In the genomic region with DNA sequence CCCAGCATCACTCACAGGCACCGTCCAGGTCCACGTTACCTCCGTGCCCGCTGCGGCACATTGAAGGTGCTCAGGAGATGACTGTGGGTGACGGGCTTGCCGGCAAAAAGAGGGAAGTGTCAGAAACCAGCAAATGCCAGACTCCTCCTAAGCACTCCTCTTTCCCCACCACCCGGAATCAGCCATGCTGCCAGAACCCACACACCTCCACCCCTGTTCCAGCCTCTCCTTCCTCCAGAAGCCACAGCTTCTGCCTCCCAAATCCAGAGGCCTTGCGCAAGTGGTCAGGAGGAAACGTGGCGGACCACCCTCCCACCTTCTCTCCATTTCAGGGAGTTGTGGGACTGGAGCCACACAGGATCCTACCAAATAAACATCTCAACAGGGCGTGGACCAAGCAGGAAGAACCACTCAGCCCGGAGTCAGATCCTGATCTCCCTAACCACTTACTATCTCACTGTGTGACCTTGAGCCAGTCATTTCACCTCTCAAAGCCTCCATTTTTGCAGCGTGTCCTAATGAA, we compare ENCODE assay signal across 17 cellular contexts. TPM values are rescaled to one million over a fixed set of nuclear protein-coding genes. Genes with fewer than 3 reads are reported as not detected.
DNase-seq lines count a peak whose midpoint lies in the region; ATAC-seq and TF ChIP-seq lines count a peak whose summit lies in the region.
"Had no signal": no experiment of that assay in that cellular context is flagged by ENCODE, and none has a peak within 500 bp of the region (broad histone marks: within the 10 kb centered on the region; RNA-seq: fewer than 3 reads in every experiment).

No MANE protein-coding gene starts in this region.

- peaks cover 0 to 2% of the 10 kb centered on the region in 2 donors for H3K9me3 Mint-ChIP-seq in stimulated activated naive B cell treated with anti-CD40 and anti-IgM and Interleukin-4, amounts not matched to agents 10 μg/mL and 1 μg/mL and 100 μg/mL, for 72 hours
- H3K9me3 Mint-ChIP-seq: immature natural killer cell had no signal

- H3K4me2 ChIP-seq in OCI-LY7 (ENCODE audit: low read length): peak overlapping the region; percentile 75

- POLR2A ChIA-PET in OCI-LY7 (lab: Charles Lee): no interaction called here

- no peaks in the 10 kb centered on the region for H3K27me3 Mint-ChIP-seq in stimulated activated naive B cell treated with anti-CD40 and anti-IgM and Interleukin-4, amounts not matched to agents 10 μg/mL and 1 μg/mL and 100 μg/mL, for 72 hours

- DNase-seq in cardiac muscle cell (ENCODE audit: low read depth in 1 of 2, low spot score in 1 of 2) (no peak), heart right ventricle (no peak), OCI-LY7 (ENCODE audit: low spot score) (no peak), fibroblast of villous mesenchyme (ENCODE audit: low read depth) (peak; percentile 61), activated T-cell treated with anti-CD3 and anti-CD28 coated beads for 4 hours (no peak), NCI-H2196 (lab: John Stamatoyannopoulos, UW; ENCODE audit: unreplicated experiment) (no peak)
- DNase-seq in stimulated activated naive B cell treated with anti-CD40 and anti-IgM and Interleukin-4, amounts not matched to agents 10 μg/mL and 1 μg/mL and 100 μg/mL, for 72 hours: no peak
- DNase-seq: activated CD8-positive, alpha-beta memory T cell treated with anti-CD3 and anti-CD28 coated beads, Interleukin-2, amount 50 U/mL, for 48 hours; cortex of kidney; DMS53; HCEC 1CT; immature natural killer cell; NCI-H526 treated with DMSO at 0.1 percent for 48 hours; SIG-M5; stimulated activated CD4-positive, alpha-beta T cell treated with anti-CD3 and anti-CD28 coated beads, Interleukin-1b, Interleukin-23, amount 100 ng/mL, for 48 hours had no signal

- peaks cover 21 to 31% of the 10 kb centered on the region in 2 donors for H3K36me3 Mint-ChIP-seq in stimulated activated naive B cell treated with anti-CD40 and anti-IgM and Interleukin-4, amounts not matched to agents 10 μg/mL and 1 μg/mL and 100 μg/mL, for 72 hours

- H3K27ac Mint-ChIP-seq in stimulated activated naive B cell treated with anti-CD40 and anti-IgM and Interleukin-4, amounts not matched to agents 10 μg/mL and 1 μg/mL and 100 μg/mL, for 72 hours: no peak overlapping the region

- H3K27ac ChIP-seq in cardiac muscle cell: peak overlapping the region; percentile 64
- no peak overlapping the region for H3K27ac ChIP-seq in heart right ventricle
- H3K27ac ChIP-seq in OCI-LY7 (ENCODE audit: low read depth, low read length, poor library complexity, severe bottlenecking): peak overlapping the region; percentile 95
- H3K27ac ChIP-seq: VCaP had no signal

- H3K9me3 ChIP-seq in cardiac muscle cell (ENCODE audit: low read depth): no peaks in the 10 kb centered on the region
- H3K9me3 ChIP-seq in heart right ventricle: no peaks in the 10 kb centered on the region
- H3K9me3 ChIP-seq in OCI-LY7 (ENCODE audit: low read length): no peaks in the 10 kb centered on the region

- H3K4me1 Mint-ChIP-seq in stimulated activated naive B cell treated with anti-CD40 and anti-IgM and Interleukin-4, amounts not matched to agents 10 μg/mL and 1 μg/mL and 100 μg/mL, for 72 hours: peaks cover 28 to 41% of the 10 kb centered on the region in 2 donors

- WGBS in heart right ventricle, 2 donors: 86 to 92% methylated on average over 14 of the region's 14 CpGs

- ATAC-seq in heart right ventricle (no peak), HG03469 (IDR thresholded peaks at IDR 0.05; ENCODE audit: unreplicated experiment) (no peak)
- ATAC-seq in stimulated activated naive B cell treated with anti-CD40 and anti-IgM and Interleukin-4, amounts not matched to agents 10 μg/mL and 1 μg/mL and 100 μg/mL, for 72 hours (replicated peaks): peak; percentile 16 to 33

- no peaks in the 10 kb centered on the region for H4K20me1 ChIP-seq in OCI-LY7 (ENCODE audit: insufficient read depth, low read length)

- no peaks in the 10 kb centered on the region for H3K27me3 ChIP-seq in cardiac muscle cell
- no peaks in the 10 kb centered on the region for H3K27me3 ChIP-seq in heart right ventricle

- H3K4me3 ChIP-seq in cardiac muscle cell (no peak overlapping the region), heart right ventricle (no peak overlapping the region), OCI-LY7 (ENCODE audit: low read depth, low read length, poor library complexity, severe bottlenecking) (peak overlapping the region; percentile 31), fibroblast of villous mesenchyme (ENCODE audit: low read depth, low read length) (no peak overlapping the region)

- no TSS peak for BruUV-seq in OCI-LY7 (replicated peaks; lab: Mats Ljungman, UMichigan)

- CTCF ChIA-PET in OCI-LY7 (lab: Charles Lee; ENCODE audit: unreplicated experiment): no interaction called here

- H3K36me3 ChIP-seq in cardiac muscle cell (peaks cover 10% of the 10 kb centered on the region), heart right ventricle (peaks cover 0 to 39% (median 4%) of the 10 kb centered on the region in 9 donors), OCI-LY7 (ENCODE audit: insufficient read depth, low read length) (peaks cover 21% of the 10 kb centered on the region)

- no peak for TF ChIP-seq CTCF in cardiac muscle cell (IDR thresholded peaks at IDR 0.05; ENCODE audit: low read depth, low read length)
- no peak for TF ChIP-seq CTCF in heart right ventricle (IDR thresholded peaks at IDR 0.05)
- no peak for TF ChIP-seq CTCF in OCI-LY7 (conservative IDR thresholded peaks at IDR 0.05; ENCODE audit: low read length)
- no peak for TF ChIP-seq CTCF in fibroblast of villous mesenchyme (IDR thresholded peaks at IDR 0.05; ENCODE audit: insufficient read depth, low read depth, low read length)

- H3K4me1 ChIP-seq in cardiac muscle cell (ENCODE audit: low read depth) (peaks cover 24% of the 10 kb centered on the region), heart right ventricle (peaks cover 7 to 59% (median 14%) of the 10 kb centered on the region in 9 donors), OCI-LY7 (ENCODE audit: insufficient read depth, low read length, poor library complexity, severe bottlenecking) (peaks cover 56% of the 10 kb centered on the region)

- no peak overlapping the region for H3K4me3 Mint-ChIP-seq in stimulated activated naive B cell treated with anti-CD40 and anti-IgM and Interleukin-4, amounts not matched to agents 10 μg/mL and 1 μg/mL and 100 μg/mL, for 72 hours
- H3K4me3 Mint-ChIP-seq: immature natural killer cell had no signal

- peaks cover 7% of the 10 kb centered on the region; the same call in 1 of the 2 replicates for H3K79me2 ChIP-seq in OCI-LY7 (ENCODE audit: insufficient read depth, low read depth, low read length)

- no peak overlapping the region for H2AFZ ChIP-seq in OCI-LY7 (ENCODE audit: low read length)

- H3K9me2 ChIP-seq in OCI-LY7 (ENCODE audit: insufficient read depth, low read length): no peaks in the 10 kb centered on the region

- intact Hi-C loops in heart right ventricle (cut with DNase I) (no loop called here), OCI-LY7 (cut with micrococcal nuclease; ENCODE audit: unreplicated experiment) (no loop called here)

RNA-seq across cellular contexts. Expression of a gene that starts 33.1 kb away (rescaled TPM):
- 93.1 and 129 TPM in 2 replicates for total RNA-seq in cardiac muscle cell
- polyA plus RNA-seq in cardiac muscle cell: 60.1 and 80.8 TPM in 2 replicates
- 10 to 100 TPM; 15.4 to 28.6 (median 19.9) TPM for total RNA-seq in heart right ventricle
- 10 to 100 TPM in 1 of 2 donors, 1 to 10 TPM in 1; 6.7 to 18.7 TPM for polyA plus RNA-seq in heart right ventricle
- total RNA-seq in OCI-LY7 (2014; rRNA removed; shearing (Covaris generic)): 13.5 and 15.1 TPM in 2 replicates
- 2.9 and 3.2 TPM in 2 replicates for total RNA-seq in OCI-LY7 (2022)
- total RNA-seq in fibroblast of villous mesenchyme: 28.9 and 32.9 TPM in 2 replicates

Comparison
In these comparisons a context has a peak if more than half of its experiments do, and no peak if none do; other contexts are left out.
1. H3K27ac ChIP-seq: peak in cardiac muscle cell (single experiment) and OCI-LY7 (single experiment); none in heart right ventricle (0 of 10).
2. ATAC-seq: peak in stimulated activated naive B cell treated with anti-CD40 and anti-IgM and Interleukin-4, amounts not matched to agents 10 μg/mL and 1 μg/mL and 100 μg/mL, for 72 hours (2 of 2); none in heart right ventricle (0 of 8) and HG03469 (single experiment).